ENCODE assay signal across 8 cellular contexts in genomic region chr19:2270572-2271515, GRCh38. TPM values are rescaled to one million over a fixed set of nuclear protein-coding genes. Genes with fewer than 3 reads are reported as not detected.
DNase-seq lines count a peak whose midpoint lies in the region; ATAC-seq and TF ChIP-seq lines count a peak whose summit lies in the region.

No MANE protein-coding gene starts in this region.

- H3K36me3 ChIP-seq in left lung = peaks cover 0 to 36% of the 10 kb centered on the region in 2 donors

- peaks cover 63% of the 10 kb centered on the region for H3K36me3 Mint-ChIP-seq in dendritic cell treated with granulocyte-macrophage colony-stimulating factor and Interleukin-4, amounts not matched to agents 40 ng/mL and 50 ng/mL, for 4 days (ENCODE audit: low read depth)

- no peak for TF ChIP-seq CTCF in left lung (IDR thresholded peaks at IDR 0.05)

- H3K4me3 Mint-ChIP-seq in dendritic cell treated with granulocyte-macrophage colony-stimulating factor and Interleukin-4, amounts not matched to agents 40 ng/mL and 50 ng/mL, for 4 days = peak overlapping the region; percentile 90

- peaks cover 49 to 81% of the 10 kb centered on the region in 2 donors for H3K4me1 ChIP-seq in left lung

- DNase-seq in NCI-H2171 (lab: John Stamatoyannopoulos, UW) (peak; percentile 52), left lung (peak; percentile 90 to 96), NCI-H128 (lab: John Stamatoyannopoulos, UW; ENCODE audit: unreplicated experiment) (no peak)
- peak; percentile 71 to 78 for DNase-seq in activated CD4-positive, alpha-beta T cell treated with anti-CD3 and anti-CD28 coated beads, Interleukin-2, amount 50 U/mL, for 48 hours
- peak; percentile 62 to 68 for DNase-seq in stimulated activated CD4-positive, alpha-beta T cell treated with anti-CD3 and anti-CD28 coated beads, Interleukin-1b, Interleukin-23, amount 100 ng/mL, for 4 hours (ENCODE audit: low read depth in 2 of 2)

- H3K27ac Mint-ChIP-seq in dendritic cell treated with granulocyte-macrophage colony-stimulating factor and Interleukin-4, amounts not matched to agents 40 ng/mL and 50 ng/mL, for 4 days = peak overlapping the region; percentile 98

- ATAC-seq in left lung = peak; percentile 47
- ATAC-seq in HG03175 (IDR thresholded peaks at IDR 0.05; ENCODE audit: unreplicated experiment) = no peak

- intact Hi-C loops in dendritic cell treated with granulocyte-macrophage colony-stimulating factor and Interleukin-4, amounts not matched to agents 40 ng/mL and 50 ng/mL, for 4 days (cut with micrococcal nuclease) = loop anchor here (5.0 to 10.0 kb wide), 2 partner anchors 119 to 344 kb away; partner anchors contain the start of gene AP3D1
- intact Hi-C loops in left lung (cut with DNase I) = loop anchor here (5.0 to 10.0 kb wide), 2 partner anchors 34 to 114 kb away; partner anchors contain the start of genes PLEKHJ1 (in 2 of the 2) and SF3A2 (in 2 of the 2)

- H3K9me3 Mint-ChIP-seq in dendritic cell treated with granulocyte-macrophage colony-stimulating factor and Interleukin-4, amounts not matched to agents 40 ng/mL and 50 ng/mL, for 4 days = no peaks in the 10 kb centered on the region

- H3K27ac ChIP-seq in left lung = peak overlapping the region; percentile 91 to 99

- peak overlapping the region; percentile 87 for H3K4me3 ChIP-seq in GM08714 (ENCODE audit: low read length)
- H3K4me3 ChIP-seq in left lung = peak overlapping the region; percentile 98 to 99

- H3K4me1 Mint-ChIP-seq in dendritic cell treated with granulocyte-macrophage colony-stimulating factor and Interleukin-4, amounts not matched to agents 40 ng/mL and 50 ng/mL, for 4 days (ENCODE audit: low read depth) = peaks cover 68% of the 10 kb centered on the region

- H3K27me3 Mint-ChIP-seq in dendritic cell treated with granulocyte-macrophage colony-stimulating factor and Interleukin-4, amounts not matched to agents 40 ng/mL and 50 ng/mL, for 4 days = no peaks in the 10 kb centered on the region

- H3K27me3 ChIP-seq in left lung = no peaks in the 10 kb centered on the region

- H3K9me3 ChIP-seq in left lung = no peaks in the 10 kb centered on the region

RNA-seq across cellular contexts. Expression of gene PEAK3, which starts 11.1 kb away (rescaled TPM):
- total RNA-seq in left lung = 1 to 10 TPM; 1.0 to 8.5 TPM

RNA-seq across cellular contexts. Expression of gene JSRP1, which starts 14.6 kb away (rescaled TPM):
- 1 to 10 TPM in 1 of 2 donors, under 1 TPM in 1; 0.65 to 1.1 TPM for total RNA-seq in left lung

RNA-seq across cellular contexts. Expression of gene AMH, which starts 21.7 kb away (rescaled TPM):
- total RNA-seq in left lung = 1 to 10 TPM; 1.1 TPM

RNA-seq across cellular contexts. Expression of gene SF3A2, which starts 34.2 kb away (rescaled TPM):
- total RNA-seq in left lung = 10 to 100 TPM; 50.1 to 57.8 TPM

RNA-seq across cellular contexts. Expression of gene PLEKHJ1, which starts 34.7 kb away (rescaled TPM):
- 10 to 100 TPM; 61.1 to 74.4 TPM for total RNA-seq in left lung
